In genomic region chr2:143085125-143085784, GRCh38 we compare ENCODE assay signal across 14 cellular contexts. TPM values are rescaled to one million over a fixed set of nuclear protein-coding genes. Genes with fewer than 3 reads are reported as not detected.
DNase-seq lines count a peak whose midpoint lies in the region; ATAC-seq, FAIRE-seq and TF ChIP-seq lines count a peak whose summit lies in the region.
"Had no signal": no experiment of that assay in that cellular context is flagged by ENCODE, and none has a peak within 500 bp of the region (broad histone marks: within the 10 kb centered on the region; RNA-seq: fewer than 3 reads in every experiment).

No MANE protein-coding gene starts in this region.

- no peaks in the 10 kb centered on the region for H3K27me3 Mint-ChIP-seq in activated T-cell treated with anti-CD3 and anti-CD28 coated beads, Interleukin-2, amount 50 U/mL, for 24 hours

- H3K4me3 ChIP-seq in GM12878 = no peak overlapping the region

- H3K27me3 ChIP-seq in GM12878 (replicated peaks in 1 of 2; ENCODE audit: control insufficient read depth in 2 of 2, insufficient read depth in 2 of 2, low read length in 1 of 2) = no peaks in the 10 kb centered on the region

- TF ChIP-seq POLR2A in GM12878 (IDR thresholded peaks at IDR 0.05; ENCODE audit: low read depth, low read length) = no peak

- H3K36me3 Mint-ChIP-seq in activated T-cell treated with anti-CD3 and anti-CD28 coated beads, Interleukin-2, amount 50 U/mL, for 24 hours (ENCODE audit: low read depth) = no peaks in the 10 kb centered on the region

- H3K4me2 ChIP-seq in GM12878 (ENCODE audit: control insufficient read depth, insufficient read depth) = no peak overlapping the region

- 0% methylated on average over 1 of the region's 1 CpG for WGBS in GM12878 (ENCODE audit: insufficient coverage, insufficient replicate concordance, low lambda C conversion rate, missing lambda C conversion rate)

- CTCF ChIA-PET in GM12878 (lab: Yijun Ruan, JAX) = interaction anchor here (0.7 to 1.5 kb wide), 6 partner anchors 12 to 199 kb away, joined by 3 to 6 read pairs (median 3); no protein-coding TSS in a partner anchor

- H3K9me3 Mint-ChIP-seq in activated T-cell treated with anti-CD3 and anti-CD28 coated beads, Interleukin-2, amount 50 U/mL, for 24 hours = no peaks in the 10 kb centered on the region

- TF ChIP-seq RAD21 in GM12878 (IDR thresholded peaks at IDR 0.05; ENCODE audit: insufficient read depth, low read depth, low read length) = no peak

- H3K4me3 Mint-ChIP-seq in activated T-cell treated with anti-CD3 and anti-CD28 coated beads, Interleukin-2, amount 50 U/mL, for 24 hours = peak overlapping the region; percentile 16

- H3K27ac Mint-ChIP-seq in activated T-cell treated with anti-CD3 and anti-CD28 coated beads, Interleukin-2, amount 50 U/mL, for 24 hours = peak overlapping the region; percentile 79

- no peak for TF ChIP-seq CTCF in GM12878 (IDR thresholded peaks at IDR 0.05 in 2 of 3, conservative IDR thresholded peaks at IDR 0.05 in 1 of 3; ENCODE audit: control insufficient read depth in 2 of 3, extremely low read depth in 1 of 3, insufficient read depth in 1 of 3, low read depth in 3 of 3, low read length in 3 of 3)

- H3K36me3 ChIP-seq in GM12878 (ENCODE audit: control insufficient read depth in 2 of 2, insufficient read depth in 2 of 2, low read length in 1 of 2) = no peaks in the 10 kb centered on the region

- peaks cover 33% of the 10 kb centered on the region for H3K4me1 Mint-ChIP-seq in activated T-cell treated with anti-CD3 and anti-CD28 coated beads, Interleukin-2, amount 50 U/mL, for 24 hours (ENCODE audit: low read depth)

- DNase-seq in activated T-cell treated with anti-CD3 and anti-CD28 coated beads, Interleukin-2, amount 50 U/mL, for 24 hours = no peak
- DNase-seq in activated T-cell treated with anti-CD3 and anti-CD28 coated beads for 4 hours = no peak
- DNase-seq in GM12878 (ENCODE audit: low read depth, low spot score) = no peak
- DNase-seq in SHP77 treated with DMSO at 0.1 percent for 48 hours (lab: John Stamatoyannopoulos, UW) = no peak
- DNase-seq in activated CD4-positive, CD25-positive, alpha-beta regulatory T cell treated with anti-CD3 and anti-CD28 coated beads, Interleukin-2, amount 50 U/mL, for 72 hours = no peak
- no peak for DNase-seq in NCI-H146 treated with DMSO at 0.1 percent for 48 hours (lab: John Stamatoyannopoulos, UW; ENCODE audit: unreplicated experiment)
- DNase-seq: DMS53; mesendoderm; posterior cingulate gyrus; stimulated activated CD4-positive, alpha-beta T cell treated with anti-CD3 and anti-CD28 coated beads, Interleukin-4, amount 100 ng/mL, for 4 hours had no signal

- no peaks in the 10 kb centered on the region for H4K20me1 ChIP-seq in GM12878 (ENCODE audit: control insufficient read depth, insufficient read depth)

- RAD21 ChIA-PET in GM12878 (lab: Charles Lee; ENCODE audit: unreplicated experiment) = no interaction called here

- no peak overlapping the region for H3K27ac ChIP-seq in GM12878 (ENCODE audit: control insufficient read depth, insufficient read depth)

- no peaks in the 10 kb centered on the region for H3K9me3 ChIP-seq in GM12878 (replicated peaks; ENCODE audit: control insufficient read depth, insufficient read depth, low read length)

- intact Hi-C loops in GM12878 (cut with micrococcal nuclease; ENCODE audit: unreplicated experiment) = no loop called here

- no peaks in the 10 kb centered on the region for H3K79me2 ChIP-seq in GM12878 (ENCODE audit: control insufficient read depth, insufficient read depth, low read length)

- ATAC-seq in GM21529 (IDR thresholded peaks at IDR 0.05; ENCODE audit: unreplicated experiment) = peak; percentile 60
- ATAC-seq in HG03135 (IDR thresholded peaks at IDR 0.05; ENCODE audit: unreplicated experiment) = peak; percentile 74
- peak; percentile 63 for ATAC-seq in GM12878

- no peaks in the 10 kb centered on the region for H3K4me1 ChIP-seq in GM12878 (ENCODE audit: control insufficient read depth, insufficient read depth, low read length)

- TF ChIP-seq EP300 in GM12878 (IDR thresholded peaks at IDR 0.05; ENCODE audit: borderline replicate concordance in 1 of 2, control insufficient read depth in 1 of 2, low read depth in 2 of 2, low read length in 2 of 2) = no peak

- H2AFZ ChIP-seq in GM12878 (ENCODE audit: control insufficient read depth, low read depth, low read length) = no peak overlapping the region

- SMC1A ChIA-PET in GM12878 (lab: Charles Lee; ENCODE audit: uncharacterized antibody, unreplicated experiment) = interaction anchor here (0.9 to 1.1 kb wide), 3 partner anchors 26 to 105 kb away, joined by 3 to 6 read pairs (median 3); no protein-coding TSS in a partner anchor

- FAIRE-seq in GM12878 (lab: Jason Lieb, UNC) = no peak
- FAIRE-seq: RCC 7860 had no signal

- in situ Hi-C loops in GM12878 (cut with MboI) = no loop called here

- BruUV-seq in GM12878 (replicated peaks; lab: Mats Ljungman, UMichigan) = no TSS peak

- POLR2A ChIA-PET in GM12878 (lab: Charles Lee) = no interaction called here

- H3K9ac ChIP-seq in GM12878 (ENCODE audit: control insufficient read depth, insufficient read depth, low read length) = no peak overlapping the region

TF ChIP-seq in GM12878, 131 proteins besides CTCF, POLR2A, EP300 and RAD21:
- TF ChIP-seq SIX5 (IDR thresholded peaks at IDR 0.05; ENCODE audit: low read depth, low read length, severe bottlenecking) (no peak), JUNB (IDR thresholded peaks at IDR 0.05) (peak; percentile 43), JUND (IDR thresholded peaks at IDR 0.05; ENCODE audit: low read depth, low read length) (no peak), HDAC2 (IDR thresholded peaks at IDR 0.05) (no peak), HDAC6 (IDR thresholded peaks at IDR 0.05; ENCODE audit: unreplicated experiment) (no peak), SIN3A (IDR thresholded peaks at IDR 0.05; ENCODE audit: low read depth, low read length) (no peak)

RNA-seq across cellular contexts. Expression of gene ARHGAP15, which starts 44.0 kb away (rescaled TPM):
- 429 and 488 TPM in 2 replicates for total RNA-seq in GM12878 (2013; cell fraction: nucleolus; rRNA removed)
- total RNA-seq in GM12878 (2014; rRNA removed) (55.1 and 64.1 TPM in 2 replicates), GM12878 (2014; rRNA removed; fragmentation: Illumina TruSeq; extraction: Trizol) (84.3 and 87.1 TPM in 2 replicates), GM12878 (2021) (44.4 and 44.8 TPM in 2 replicates)
- polyA plus RNA-seq in GM12878 (2011; ENCODE audit: low read depth) = 40.3 TPM
- polyA plus RNA-seq in GM12878 (2011; rRNA removed) (92.6 and 110 TPM in 2 replicates), GM12878 (2014; fragmentation: Illumina TruSeq; extraction: Trizol) (59.7 and 82.4 TPM in 2 replicates), GM12878 (2014; fragmentation: Nextera tagmentation; extraction: Ambion mirVana) (10 to 100 TPM; 66.6 to 69.9 TPM), GM12878 (2014; rRNA removed) (29.3 and 38.0 TPM in 2 replicates), GM12878 (2016; fragmentation: Nextera tagmentation; extraction: Ambion mirVana) (10 to 100 TPM; 66.9 to 72.7 TPM)
- polyA plus RNA-seq in GM12878 (2011; cell fraction: cytosol; rRNA removed) = 31.9 and 32.3 TPM in 2 replicates
- 47.1 and 52.0 TPM in 2 replicates for polyA plus RNA-seq in GM12878 (2011; cell fraction: nucleus; rRNA removed)
- 50.7 and 60.8 TPM in 2 replicates for polyA plus RNA-seq in GM12878 (2012)
- 91.3 and 128 TPM in 2 replicates for polyA minus RNA-seq in GM12878 (2011; rRNA and poly(A)+ RNA removed)
- 21.6 and 22.7 TPM in 2 replicates for polyA minus RNA-seq in GM12878 (2011; cell fraction: cytosol; rRNA and poly(A)+ RNA removed)
- 290 and 318 TPM in 2 replicates for polyA minus RNA-seq in GM12878 (2011; cell fraction: nucleus; rRNA and poly(A)+ RNA removed)
- total RNA-seq: A673 had no signal
